ENCODE assay signal across 1 cellular context in the genomic region with DNA sequence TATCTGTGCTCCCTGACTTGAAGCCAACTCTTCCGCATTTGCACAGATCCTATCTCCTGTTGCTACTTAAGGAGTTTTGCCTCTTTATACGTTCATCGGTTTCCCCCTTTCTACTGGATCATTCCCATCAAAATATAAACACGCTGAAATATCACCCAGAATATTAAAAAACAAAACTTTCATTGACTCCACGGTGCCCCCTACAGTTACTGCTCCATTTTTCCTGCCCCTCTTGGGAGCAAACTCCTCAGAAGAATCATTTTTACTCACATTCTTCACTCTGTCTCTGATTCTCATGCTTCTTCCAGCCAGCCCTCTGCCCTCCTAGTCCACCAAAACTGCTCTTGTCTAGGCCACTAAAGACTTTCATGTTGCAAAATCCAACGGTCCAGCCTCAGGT.
TF ChIP-seq lines count a peak whose summit lies in the region.

No MANE protein-coding gene starts in this region.

TF ChIP-seq in SK-N-SH, 30 proteins besides CTCF, POLR2A, EP300 and RAD21 (continued from another document):
- TF ChIP-seq, protein P1, sequence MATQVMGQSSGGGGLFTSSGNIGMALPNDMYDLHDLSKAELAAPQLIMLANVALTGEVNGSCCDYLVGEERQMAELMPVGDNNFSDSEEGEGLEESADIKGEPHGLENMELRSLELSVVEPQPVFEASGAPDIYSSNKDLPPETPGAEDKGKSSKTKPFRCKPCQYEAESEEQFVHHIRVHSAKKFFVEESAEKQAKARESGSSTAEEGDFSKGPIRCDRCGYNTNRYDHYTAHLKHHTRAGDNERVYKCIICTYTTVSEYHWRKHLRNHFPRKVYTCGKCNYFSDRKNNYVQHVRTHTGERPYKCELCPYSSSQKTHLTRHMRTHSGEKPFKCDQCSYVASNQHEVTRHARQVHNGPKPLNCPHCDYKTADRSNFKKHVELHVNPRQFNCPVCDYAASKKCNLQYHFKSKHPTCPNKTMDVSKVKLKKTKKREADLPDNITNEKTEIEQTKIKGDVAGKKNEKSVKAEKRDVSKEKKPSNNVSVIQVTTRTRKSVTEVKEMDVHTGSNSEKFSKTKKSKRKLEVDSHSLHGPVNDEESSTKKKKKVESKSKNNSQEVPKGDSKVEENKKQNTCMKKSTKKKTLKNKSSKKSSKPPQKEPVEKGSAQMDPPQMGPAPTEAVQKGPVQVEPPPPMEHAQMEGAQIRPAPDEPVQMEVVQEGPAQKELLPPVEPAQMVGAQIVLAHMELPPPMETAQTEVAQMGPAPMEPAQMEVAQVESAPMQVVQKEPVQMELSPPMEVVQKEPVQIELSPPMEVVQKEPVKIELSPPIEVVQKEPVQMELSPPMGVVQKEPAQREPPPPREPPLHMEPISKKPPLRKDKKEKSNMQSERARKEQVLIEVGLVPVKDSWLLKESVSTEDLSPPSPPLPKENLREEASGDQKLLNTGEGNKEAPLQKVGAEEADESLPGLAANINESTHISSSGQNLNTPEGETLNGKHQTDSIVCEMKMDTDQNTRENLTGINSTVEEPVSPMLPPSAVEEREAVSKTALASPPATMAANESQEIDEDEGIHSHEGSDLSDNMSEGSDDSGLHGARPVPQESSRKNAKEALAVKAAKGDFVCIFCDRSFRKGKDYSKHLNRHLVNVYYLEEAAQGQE (IDR thresholded peaks at IDR 0.05; ENCODE audit: low read depth, low read length), result no peak
- TF ChIP-seq GABPA (IDR thresholded peaks at IDR 0.05; ENCODE audit: low read depth) (no peak), MAX (IDR thresholded peaks at IDR 0.05; ENCODE audit: low read depth) (no peak), EZH2phosphoT487 (IDR thresholded peaks at IDR 0.05; ENCODE audit: borderline replicate concordance, low read depth) (no peak), USF1 (IDR thresholded peaks at IDR 0.05; ENCODE audit: borderline replicate concordance, low read depth) (no peak), TCF12 (IDR thresholded peaks at IDR 0.05) (no peak), RCOR1 (IDR thresholded peaks at IDR 0.05; ENCODE audit: low read length) (no peak), POLR2AphosphoS5 (IDR thresholded peaks at IDR 0.05; ENCODE audit: low read depth, low read length) (no peak), RFX5 (IDR thresholded peaks at IDR 0.05; ENCODE audit: low read length) (no peak), YY1 (IDR thresholded peaks at IDR 0.05; ENCODE audit: low read depth) (no peak)
TF ChIP-seq in SK-N-SH: peak in this region for 0.
